Comparison of ENCODE assay signal across 9 cellular contexts in genomic region chr7:36286241-36286640, GRCh38.
DNase-seq lines count a peak whose midpoint lies in the region; ATAC-seq and TF ChIP-seq lines count a peak whose summit lies in the region.
"Had no signal": no experiment of that assay in that cellular context is flagged by ENCODE, and none has a peak within 500 bp of the region (broad histone marks: within the 10 kb centered on the region; RNA-seq: fewer than 3 reads in every experiment).

No MANE protein-coding gene starts in this region.

- no peak for TF ChIP-seq POLR2A in GM18505 (IDR thresholded peaks at IDR 0.05; ENCODE audit: borderline replicate concordance, extremely low read depth, insufficient read depth, insufficient read length)

- H3K36me3 ChIP-seq in RWPE2 (ENCODE audit: low read depth) = no peaks in the 10 kb centered on the region

- no peaks in the 10 kb centered on the region for H3K36me3 Mint-ChIP-seq in CD4-positive, alpha-beta T cell (ENCODE audit: low read depth)
- peaks cover 10% of the 10 kb centered on the region for H3K36me3 Mint-ChIP-seq in progenitor cell of endocrine pancreas (ENCODE audit: insufficient read depth)
- H3K36me3 Mint-ChIP-seq in osteocyte (ENCODE audit: unreplicated experiment) = no peaks in the 10 kb centered on the region

- H3K4me3 Mint-ChIP-seq in CD4-positive, alpha-beta T cell = peak overlapping the region; percentile 81
- H3K4me3 Mint-ChIP-seq in progenitor cell of endocrine pancreas (ENCODE audit: low read depth) (no peak overlapping the region), osteocyte (ENCODE audit: unreplicated experiment) (no peak overlapping the region)

- H3K27me3 Mint-ChIP-seq in CD4-positive, alpha-beta T cell = no peaks in the 10 kb centered on the region
- H3K27me3 Mint-ChIP-seq in progenitor cell of endocrine pancreas = peaks cover 3% of the 10 kb centered on the region
- peaks cover 3% of the 10 kb centered on the region for H3K27me3 Mint-ChIP-seq in osteocyte (ENCODE audit: unreplicated experiment)

- POLR2A ChIA-PET in CD4-positive, alpha-beta T cell (lab: Charles Lee) = interaction anchor here (0.6 to 2.6 kb wide), 5 partner anchors 11 to 486 kb away, joined by 3 to 11 read pairs (median 4); partner anchors contain the start of gene SEPTIN7

- H3K9me3 Mint-ChIP-seq in CD4-positive, alpha-beta T cell = no peaks in the 10 kb centered on the region
- H3K9me3 Mint-ChIP-seq in progenitor cell of endocrine pancreas (ENCODE audit: low read depth) (no peaks in the 10 kb centered on the region), osteocyte (ENCODE audit: unreplicated experiment) (no peaks in the 10 kb centered on the region)

- ATAC-seq in CD4-positive, alpha-beta T cell (ENCODE audit: poor library complexity) = peak; percentile 75
- no peak for ATAC-seq in RWPE2 (ENCODE audit: low read depth)
- ATAC-seq in GM18505 (IDR thresholded peaks at IDR 0.05; ENCODE audit: unreplicated experiment) = no peak
- no peak for ATAC-seq in HG03159 (IDR thresholded peaks at IDR 0.05; ENCODE audit: unreplicated experiment)

- peaks cover 79% of the 10 kb centered on the region for H3K4me1 Mint-ChIP-seq in CD4-positive, alpha-beta T cell (ENCODE audit: low read depth)
- H3K4me1 Mint-ChIP-seq in progenitor cell of endocrine pancreas (ENCODE audit: low read depth) (peaks cover 27% of the 10 kb centered on the region), osteocyte (ENCODE audit: unreplicated experiment) (peaks cover 10% of the 10 kb centered on the region)

- CTCF ChIA-PET in CD4-positive, alpha-beta T cell (lab: Charles Lee) = interaction anchor here (0.6 to 6.1 kb wide), 3 partner anchors 34 to 310 kb away, joined by 3 to 37 read pairs (median 3); no protein-coding TSS in a partner anchor

- intact Hi-C loops in CD4-positive, alpha-beta T cell (cut with DNase I, micrococcal nuclease) = loop anchor here (1.0 to 10.0 kb wide), 4 partner anchors 79 to 589 kb away; partner anchors contain the start of genes EEPD1 (in 1 of the 2) and HERPUD2 (in 1 of the 2)
- intact Hi-C loops in posterior cingulate gyrus (cut with DNase I) = no loop called here

- peaks cover 13% of the 10 kb centered on the region for H3K4me1 ChIP-seq in RWPE2 (ENCODE audit: insufficient read depth, poor library complexity, severe bottlenecking)

- peak overlapping the region; percentile 58 for H3K27ac ChIP-seq in CD4-positive, alpha-beta T cell (ENCODE audit: low read depth, low read length)
- H3K27ac ChIP-seq in RWPE2 (ENCODE audit: poor library complexity, severe bottlenecking) = no peak overlapping the region

- H3K27me3 ChIP-seq in CD4-positive, alpha-beta T cell (ENCODE audit: control insufficient read depth, insufficient read depth, low read length) = no peaks in the 10 kb centered on the region
- no peaks in the 10 kb centered on the region for H3K27me3 ChIP-seq in RWPE2 (ENCODE audit: insufficient read depth, poor library complexity, severe bottlenecking)

- peak; percentile 28 to 72 (median 55) for DNase-seq in CD4-positive, alpha-beta T cell
- peak; percentile 7 for DNase-seq in RWPE2 (ENCODE audit: low spot score)
- peak; percentile 83 for DNase-seq in activated effector memory CD4-positive, alpha-beta T cell treated with anti-CD3 and anti-CD28 coated beads, Interleukin-2, amount 50 U/mL, for 16 hours
- no peak for DNase-seq in progenitor cell of endocrine pancreas (ENCODE audit: low spot score, unreplicated experiment)
- DNase-seq in osteocyte (ENCODE audit: extremely low spot score, unreplicated experiment) = no peak
- no peak for DNase-seq in posterior cingulate gyrus
- DNase-seq: NCI-H526 had no signal

- H3K27ac Mint-ChIP-seq in CD4-positive, alpha-beta T cell = peak overlapping the region; percentile 97
- H3K27ac Mint-ChIP-seq in progenitor cell of endocrine pancreas = peak overlapping the region; percentile 41
- no peak overlapping the region for H3K27ac Mint-ChIP-seq in osteocyte (ENCODE audit: unreplicated experiment)

- H3K9me3 ChIP-seq in CD4-positive, alpha-beta T cell (ENCODE audit: control insufficient read depth, low read length) = no peaks in the 10 kb centered on the region
- H3K9me3 ChIP-seq in RWPE2 (ENCODE audit: severe bottlenecking) = no peaks in the 10 kb centered on the region

- no peak for TF ChIP-seq CTCF in CD4-positive, alpha-beta T cell (IDR thresholded peaks at IDR 0.05)
- TF ChIP-seq CTCF in RWPE2 (IDR thresholded peaks at IDR 0.05; ENCODE audit: poor library complexity, severe bottlenecking) (no peak), progenitor cell of endocrine pancreas (IDR thresholded peaks at IDR 0.05; ENCODE audit: unreplicated experiment) (no peak), osteocyte (IDR thresholded peaks at IDR 0.05) (no peak)

- no peak overlapping the region for H3K4me3 ChIP-seq in RWPE2 (ENCODE audit: severe bottlenecking)

Comparison
In these comparisons a context has a peak if more than half of its experiments do, and no peak if none do; other contexts are left out.
1. DNase-seq: peak in CD4-positive, alpha-beta T cell (10 of 10), RWPE2 (single experiment) and activated effector memory CD4-positive, alpha-beta T cell treated with anti-CD3 and anti-CD28 coated beads, Interleukin-2, amount 50 U/mL, for 16 hours (single experiment); none in progenitor cell of endocrine pancreas (single experiment), osteocyte (single experiment) and posterior cingulate gyrus (0 of 10).